20 cellular contexts compared by ENCODE assay signal in genomic region chr2:164808776-164809175, GRCh38. TPM values are rescaled to one million over a fixed set of nuclear protein-coding genes. Genes with fewer than 3 reads are reported as not detected.
DNase-seq lines count a peak whose midpoint lies in the region; ATAC-seq, FAIRE-seq and TF ChIP-seq lines count a peak whose summit lies in the region.
"Had no signal": no experiment of that assay in that cellular context is flagged by ENCODE, and none has a peak within 500 bp of the region (broad histone marks: within the 10 kb centered on the region; RNA-seq: fewer than 3 reads in every experiment).

No MANE protein-coding gene starts in this region.

- peaks cover 0 to 3% of the 10 kb centered on the region in 2 experiments; a peak in 1 of 4 replicates for H3K4me1 ChIP-seq in SK-N-SH (ENCODE audit: control insufficient read depth in 1 of 2, insufficient read depth in 2 of 2, low read depth in 1 of 2, low read length in 1 of 2)
- peaks cover 32 to 65% (median 57%) of the 10 kb centered on the region in 4 donors for H3K4me1 ChIP-seq in esophagus muscularis mucosa
- peaks cover 20 to 46% (median 40%) of the 10 kb centered on the region in 3 donors for H3K4me1 ChIP-seq in pancreas
- H3K4me1 ChIP-seq in vagina, result peaks cover 30% of the 10 kb centered on the region

- H3K9ac ChIP-seq in SK-N-SH, result no peak overlapping the region; the same call in 1 of the 2 replicates

- H3K9me2 ChIP-seq in SK-N-SH, result no peaks in the 10 kb centered on the region

- peak overlapping the region; percentile 25; the same call in 1 of the 2 replicates for H2AFZ ChIP-seq in SK-N-SH (ENCODE audit: low read depth)

- TF ChIP-seq EP300 in SK-N-SH (IDR thresholded peaks at IDR 0.05; ENCODE audit: borderline replicate concordance in 1 of 2, low read depth in 1 of 2, low read length in 1 of 2) (no peak), esophagus muscularis mucosa (IDR thresholded peaks at IDR 0.05) (no peak)

- WGBS in SK-N-SH (ENCODE audit: low lambda C conversion rate), result 18% methylated on average over 1 of the region's 1 CpG
- 13% methylated on average over 1 of the region's 1 CpG for WGBS in esophagus muscularis mucosa
- WGBS in pancreas, 2 donors, result 0 to 4% methylated on average over 1 of the region's 1 CpG

- TF ChIP-seq CTCF in SK-N-SH (IDR thresholded peaks at IDR 0.05) (no peak), esophagus muscularis mucosa (IDR thresholded peaks at IDR 0.05) (no peak), pancreas (IDR thresholded peaks at IDR 0.05) (no peak), vagina (IDR thresholded peaks at IDR 0.05) (no peak)

- no peaks in the 10 kb centered on the region for H3K9me3 ChIP-seq in SK-N-SH
- no peaks in the 10 kb centered on the region for H3K9me3 ChIP-seq in esophagus muscularis mucosa
- no peaks in the 10 kb centered on the region for H3K9me3 ChIP-seq in pancreas
- H3K9me3 ChIP-seq in vagina, result no peaks in the 10 kb centered on the region
- H3K9me3 ChIP-seq: upper lobe of right lung had no signal

- H3K4me3 ChIP-seq in SK-N-SH (ENCODE audit: low read depth in 2 of 2, low read length in 1 of 2) (no peak overlapping the region), esophagus muscularis mucosa (no peak overlapping the region), pancreas (no peak overlapping the region), vagina (no peak overlapping the region)
- H3K4me3 ChIP-seq: upper lobe of right lung had no signal

- DNase-seq in AG20443 (ENCODE audit: low spot score) (peak; percentile 9), SK-N-SH (no peak), esophagus muscularis mucosa (ENCODE audit: extremely low spot score) (no peak), pancreas (no peak), NCI-H2227 (lab: John Stamatoyannopoulos, UW; ENCODE audit: unreplicated experiment) (no peak), amygdala (lab: John Stamatoyannopoulos, UW) (no peak), vagina (ENCODE audit: extremely low spot score in 2 of 2) (no peak)
- DNase-seq: activated CD4-positive, alpha-beta T cell treated with anti-CD3 and anti-CD28 coated beads, Interleukin-2, amount 50 U/mL, for 4 hours; IMR-90; NCI-H146; NCI-H774; OCI-M1; SHP77 treated with DMSO at 0.1 percent for 48 hours; stimulated activated CD4-positive, alpha-beta T cell treated with anti-CD3 and anti-CD28 coated beads, Interleukin-2, amount 100 ng/mL, for 24 hours; stimulated activated naive CD8-positive, alpha-beta T cell treated with anti-CD3 and anti-CD28 coated beads, Interleukin-15, Interleukin-2, amounts not matched to agents 100 U/mL and 50 U/mL, for 24 hours; T-helper 17 cell; upper lobe of right lung; WERI-Rb-1 had no signal

- no peak overlapping the region; the same call in 1 of the 2 replicates for H3K4me2 ChIP-seq in SK-N-SH

- TF ChIP-seq POLR2A in esophagus muscularis mucosa (IDR thresholded peaks at IDR 0.05; ENCODE audit: low read depth) (no peak), vagina (IDR thresholded peaks at IDR 0.05) (no peak)

- H3F3A ChIP-seq in SK-N-SH (replicated peaks; ENCODE audit: insufficient read depth), result peaks cover 16% of the 10 kb centered on the region

- CTCF ChIA-PET in SK-N-SH (lab: Yijun Ruan, JAX), result interaction anchor here (1.1 to 1.4 kb wide), 4 partner anchors 9 to 71 kb away, joined by 4 to 6 read pairs (median 4); partner anchors contain the start of gene COBLL1

- ATAC-seq in pancreas (peak; percentile 41 to 63 (median 48)), GM21723 (IDR thresholded peaks at IDR 0.05; ENCODE audit: unreplicated experiment) (no peak)
- ATAC-seq: stimulated activated naive CD8-positive, alpha-beta T cell treated with anti-CD3 and anti-CD28 coated beads, Interleukin-15, Interleukin-2, amounts not matched to agents 100 U/mL and 50 U/mL, for 24 hours; T-helper 17 cell; upper lobe of right lung had no signal

- no peaks in the 10 kb centered on the region for H3K27me3 ChIP-seq in SK-N-SH (ENCODE audit: insufficient read depth)
- no peaks in the 10 kb centered on the region for H3K27me3 ChIP-seq in esophagus muscularis mucosa
- no peaks in the 10 kb centered on the region for H3K27me3 ChIP-seq in pancreas
- no peaks in the 10 kb centered on the region for H3K27me3 ChIP-seq in vagina
- H3K27me3 ChIP-seq: upper lobe of right lung had no signal

- POLR2A ChIA-PET in SK-N-SH (lab: Yijun Ruan, JAX), result no interaction called here

- intact Hi-C loops in esophagus muscularis mucosa (cut with DNase I), result no loop called here
- intact Hi-C loops in pancreas (cut with DNase I), result no loop called here
- intact Hi-C loops in vagina (cut with DNase I), result no loop called here

- H3K79me2 ChIP-seq in SK-N-SH (ENCODE audit: insufficient read depth), result peaks cover 4% of the 10 kb centered on the region; the same call in 1 of the 2 replicates

- peak; percentile 56 for FAIRE-seq in pancreas (lab: Jason Lieb, UNC)

- H3K36me3 ChIP-seq in SK-N-SH (replicated peaks in 1 of 2; ENCODE audit: control insufficient read depth in 1 of 2, insufficient read depth in 2 of 2, low read length in 1 of 2), result no peaks in the 10 kb centered on the region
- no peaks in the 10 kb centered on the region for H3K36me3 ChIP-seq in esophagus muscularis mucosa
- H3K36me3 ChIP-seq in pancreas, result no peaks in the 10 kb centered on the region
- H3K36me3 ChIP-seq in vagina, result no peaks in the 10 kb centered on the region
- H3K36me3 ChIP-seq: upper lobe of right lung, WERI-Rb-1 had no signal

- no peaks in the 10 kb centered on the region for H4K20me1 ChIP-seq in SK-N-SH (ENCODE audit: insufficient read depth)

- H3K27ac ChIP-seq in SK-N-SH (ENCODE audit: low read depth in 2 of 2, low read length in 1 of 2), result peak overlapping the region in 1 of 2 experiments; percentile 51; a peak in 3 of 4 replicates
- H3K27ac ChIP-seq in esophagus muscularis mucosa (replicated peaks in 1 of 4), result peak overlapping the region in 3 of 4 donors; percentile 7 to 41 (median 39)
- peak overlapping the region in 2 of 4 donors; percentile 5 to 48 for H3K27ac ChIP-seq in pancreas
- no peak overlapping the region for H3K27ac ChIP-seq in vagina
- H3K27ac ChIP-seq: HL-60, upper lobe of right lung, WERI-Rb-1 had no signal

- no peak for TF ChIP-seq RAD21 in SK-N-SH (IDR thresholded peaks at IDR 0.05; ENCODE audit: low read length)

TF ChIP-seq in SK-N-SH, 30 proteins besides CTCF, POLR2A, EP300 and RAD21:
- TF ChIP-seq PBX3 (IDR thresholded peaks at IDR 0.05) (peak; percentile 80), TCF12 (IDR thresholded peaks at IDR 0.05) (peak; percentile 31; the same call in 1 of the 2 replicates), FOXJ3 (CRISPR knock-in tag; IDR thresholded peaks at IDR 0.05) (no peak), NRF1 (IDR thresholded peaks at IDR 0.05; ENCODE audit: low read depth, low read length) (no peak)

RNA-seq across cellular contexts. Expression of gene COBLL1, which starts 32.8 kb away (rescaled TPM):
- polyA plus RNA-seq in SK-N-SH (2012; rRNA removed) (3.1 and 4.9 TPM in 2 replicates), pancreas (10 to 100 TPM; 18.0 to 18.6 TPM)
- polyA plus RNA-seq in SK-N-SH (2012; cell fraction: cytosol; rRNA removed), result 3.3 and 3.7 TPM in 2 replicates
- polyA plus RNA-seq in SK-N-SH (2012; cell fraction: nucleus; rRNA removed), result 3.6 and 5.7 TPM in 2 replicates
- total RNA-seq in esophagus muscularis mucosa (10 to 100 TPM; 41.4 to 66.0 (median 61.9) TPM), pancreas (10 to 100 TPM; 45.2 to 74.5 (median 63.0) TPM), vagina (79.6 TPM)
